ENCODE assay signal across 27 cellular contexts in the genomic region with DNA sequence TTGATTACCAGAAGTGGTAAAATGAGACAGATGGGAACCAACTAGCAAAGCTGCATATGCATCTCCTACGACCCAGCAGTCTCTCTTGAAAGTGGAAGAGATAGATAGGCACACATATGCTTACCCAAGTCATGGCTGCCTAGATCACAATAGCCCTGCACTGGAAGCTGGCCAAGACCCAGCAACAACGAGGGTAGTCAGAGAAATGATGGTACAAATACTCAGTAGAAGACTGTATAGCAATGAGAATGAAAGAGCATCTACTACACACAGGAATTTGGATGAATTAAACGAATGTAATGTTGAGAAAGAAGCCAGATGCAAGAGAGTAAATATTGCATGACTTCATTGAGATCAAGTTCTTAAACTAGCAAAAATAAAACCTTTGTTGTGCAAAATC.
DNase-seq lines count a peak whose midpoint lies in the region; ATAC-seq and TF ChIP-seq lines count a peak whose summit lies in the region.
"Had no signal": no experiment of that assay in that cellular context is flagged by ENCODE, and none has a peak within 500 bp of the region (broad histone marks: within the 10 kb centered on the region; RNA-seq: fewer than 3 reads in every experiment).

No MANE protein-coding gene starts in this region.

- no peak for TF ChIP-seq POLR2A in spleen (IDR thresholded peaks at IDR 0.05)

- no peak for ATAC-seq in GM21619 (IDR thresholded peaks at IDR 0.05; ENCODE audit: unreplicated experiment)
- ATAC-seq: activated T-cell treated with anti-CD3 and anti-CD28 coated beads, Interleukin-2, amount 50 U/mL, for 4 hours; stimulated activated naive B cell treated with anti-CD40 and anti-IgM and Interleukin-4, amounts not matched to agents 10 μg/mL and 1 μg/mL and 100 μg/mL, for 72 hours had no signal

- peaks cover 0 to 4% (median 0%) of the 10 kb centered on the region in 8 donors for H3K9me3 ChIP-seq in spleen
- H3K9me3 ChIP-seq: ascending aorta, neutrophil, testis had no signal

- no peaks in the 10 kb centered on the region for H3K36me3 ChIP-seq in spleen
- H3K36me3 ChIP-seq: ascending aorta, neutrophil had no signal

- no peak overlapping the region for H3K27ac ChIP-seq in spleen
- H3K27ac ChIP-seq: ascending aorta, epithelial cell of prostate, neutrophil, testis had no signal

- TF ChIP-seq CTCF in fibroblast of villous mesenchyme (IDR thresholded peaks at IDR 0.05; ENCODE audit: insufficient read depth, low read depth, low read length) (no peak), spleen (IDR thresholded peaks at IDR 0.05 in 8 of 11, conservative IDR thresholded peaks at IDR 0.05 in 3 of 11) (no peak)

- H3K4me3 ChIP-seq in fibroblast of villous mesenchyme (ENCODE audit: low read depth, low read length) (no peak overlapping the region), spleen (no peak overlapping the region)
- H3K4me3 ChIP-seq: ascending aorta, lung, testis had no signal

- no peaks in the 10 kb centered on the region for H3K27me3 ChIP-seq in spleen (replicated peaks in 1 of 7)
- H3K27me3 ChIP-seq: ascending aorta, neutrophil, testis had no signal

- 46 to 66% (median 60%) methylated on average over 3 of the region's 3 CpGs for WGBS in spleen, 5 donors

- H3K4me1 ChIP-seq in spleen = no peaks in the 10 kb centered on the region
- H3K4me1 ChIP-seq: ascending aorta, testis had no signal

- DNase-seq in DMS 273 treated with DMSO at 0.1 percent for 48 hours (lab: John Stamatoyannopoulos, UW) = peak; percentile 35
- DNase-seq in NCI-H1694 treated with DMSO at 0.1 percent for 48 hours (lab: John Stamatoyannopoulos, UW) = peak; percentile 15
- peak; percentile 65 for DNase-seq in amniotic epithelial cell (ENCODE audit: low read depth)
- DNase-seq in fibroblast of villous mesenchyme (ENCODE audit: low read depth) = peak; percentile 36
- no peak for DNase-seq in spleen
- DNase-seq in SIG-M5 (lab: John Stamatoyannopoulos, UW) = no peak
- no peak for DNase-seq in AG08395 (ENCODE audit: low spot score)
- DNase-seq: activated naive CD4-positive, alpha-beta T cell treated with anti-CD3 and anti-CD28 coated beads for 36 hours; activated T-cell treated with anti-CD3 and anti-CD28 coated beads, Interleukin-2, amount 50 U/mL, for 4 hours; CD4-positive, alpha-beta T cell; cerebellar nuclear complex; DMS79 treated with DMSO at 0.1 percent for 48 hours; GOT3; kidney; NCI-H1092 treated with DMSO at 0.1 percent for 48 hours; NCI-H2081 treated with DMSO at 0.1 percent for 48 hours; NCI-H526; Right ventricle myocardium superior; small intestine; stimulated activated naive B cell treated with anti-CD40 and anti-IgM and Interleukin-4, amounts not matched to agents 10 μg/mL and 1 μg/mL and 100 μg/mL, for 72 hours; SW 1271; testis had no signal

- intact Hi-C loops in spleen (cut with DNase I; ENCODE audit: low total_unique reads) = no loop called here

Comparison
In these comparisons a context has a peak if more than half of its experiments do, and no peak if none do; other contexts are left out.
1. DNase-seq: peak in DMS 273 treated with DMSO at 0.1 percent for 48 hours (single experiment), NCI-H1694 treated with DMSO at 0.1 percent for 48 hours (single experiment), amniotic epithelial cell (single experiment) and fibroblast of villous mesenchyme (single experiment); none in spleen (single experiment), SIG-M5 (single experiment) and AG08395 (single experiment).